Comparison of ENCODE assay signal across 8 cellular contexts in the genomic region with DNA sequence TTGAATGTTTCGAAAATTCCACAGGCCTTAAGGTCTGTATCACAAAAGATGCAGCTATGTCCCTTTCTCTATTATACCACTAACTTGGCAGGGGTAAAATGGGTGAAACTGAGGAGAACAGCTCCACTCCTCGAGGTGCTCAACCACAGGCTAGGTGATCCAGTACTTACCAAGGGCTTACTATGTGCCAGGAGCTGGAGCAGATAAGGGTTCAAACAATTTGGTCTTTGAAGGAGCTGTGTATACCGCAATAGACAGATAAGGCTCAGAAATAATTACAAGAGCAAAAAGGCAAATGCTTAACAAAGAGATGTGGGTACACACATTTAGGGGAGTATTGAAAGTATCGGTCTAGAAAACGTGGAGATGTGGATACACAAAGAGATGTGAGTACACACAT. TPM values are rescaled to one million over a fixed set of nuclear protein-coding genes. Genes with fewer than 3 reads are reported as not detected.
DNase-seq lines count a peak whose midpoint lies in the region; ATAC-seq and TF ChIP-seq lines count a peak whose summit lies in the region.

No MANE protein-coding gene starts in this region.

- TF ChIP-seq POLR2A in upper lobe of left lung (IDR thresholded peaks at IDR 0.05), result no peak

- H3K9me3 Mint-ChIP-seq in activated naive CD4-positive, alpha-beta T cell treated with anti-CD3 and anti-CD28 coated beads, Interleukin-2, amount 50 U/mL, for 24 hours, result peaks cover 5% of the 10 kb centered on the region
- H3K9me3 Mint-ChIP-seq in activated naive CD8-positive, alpha-beta T cell treated with anti-CD3 and anti-CD28 coated beads for 36 hours, result peaks cover 1% of the 10 kb centered on the region

- H3K4me1 ChIP-seq in liver (ENCODE audit: control insufficient read depth in 4 of 4, insufficient read depth in 4 of 4, low read length in 3 of 4) (peaks cover 0 to 12% (median 9%) of the 10 kb centered on the region in 4 donors), upper lobe of left lung (peaks cover 16 to 34% (median 18%) of the 10 kb centered on the region in 4 donors)

- H3K27ac ChIP-seq in liver (ENCODE audit: low read depth in 1 of 2, low read length in 2 of 2) (peak overlapping the region in 1 of 2 donors; percentile 61), upper lobe of left lung (peak overlapping the region in 3 of 4 donors; percentile 87 to 92 (median 91))

- peaks cover 10% of the 10 kb centered on the region for H3K36me3 Mint-ChIP-seq in activated naive CD4-positive, alpha-beta T cell treated with anti-CD3 and anti-CD28 coated beads, Interleukin-2, amount 50 U/mL, for 24 hours
- peaks cover 41% of the 10 kb centered on the region for H3K36me3 Mint-ChIP-seq in activated naive CD8-positive, alpha-beta T cell treated with anti-CD3 and anti-CD28 coated beads for 36 hours

- H3K9me3 ChIP-seq in liver (ENCODE audit: control insufficient read depth in 4 of 4, low read length in 3 of 4) (no peaks in the 10 kb centered on the region), upper lobe of left lung (no peaks in the 10 kb centered on the region)

- H3K36me3 ChIP-seq in liver (ENCODE audit: control insufficient read depth in 4 of 4, insufficient read depth in 3 of 4, low read depth in 1 of 4, low read length in 3 of 4) (peaks cover 1 to 12% (median 3%) of the 10 kb centered on the region in 4 donors), upper lobe of left lung (peaks cover 1 to 34% (median 7%) of the 10 kb centered on the region in 4 donors)

- H3K9ac ChIP-seq in liver (ENCODE audit: low read depth in 1 of 2, low read length in 2 of 2), result no peak overlapping the region

- peaks cover 34% of the 10 kb centered on the region for H3K4me1 Mint-ChIP-seq in activated naive CD4-positive, alpha-beta T cell treated with anti-CD3 and anti-CD28 coated beads, Interleukin-2, amount 50 U/mL, for 24 hours
- peaks cover 28% of the 10 kb centered on the region for H3K4me1 Mint-ChIP-seq in activated naive CD8-positive, alpha-beta T cell treated with anti-CD3 and anti-CD28 coated beads for 36 hours

- no peaks in the 10 kb centered on the region for H3K27me3 Mint-ChIP-seq in activated naive CD4-positive, alpha-beta T cell treated with anti-CD3 and anti-CD28 coated beads, Interleukin-2, amount 50 U/mL, for 24 hours
- no peaks in the 10 kb centered on the region for H3K27me3 Mint-ChIP-seq in activated naive CD8-positive, alpha-beta T cell treated with anti-CD3 and anti-CD28 coated beads for 36 hours

- H3K4me3 Mint-ChIP-seq in activated naive CD4-positive, alpha-beta T cell treated with anti-CD3 and anti-CD28 coated beads, Interleukin-2, amount 50 U/mL, for 24 hours, result peak overlapping the region; percentile 96
- peak overlapping the region; percentile 82 for H3K4me3 Mint-ChIP-seq in activated naive CD8-positive, alpha-beta T cell treated with anti-CD3 and anti-CD28 coated beads for 36 hours

- H3K4me3 ChIP-seq in liver (ENCODE audit: low read depth in 1 of 3, low read length in 3 of 3) (peak overlapping the region in 2 of 3 donors; percentile 91 to 96), upper lobe of left lung (peak overlapping the region; percentile 78 to 98 (median 96))

- TF ChIP-seq CTCF in liver (IDR thresholded peaks at IDR 0.05; ENCODE audit: low read depth, low read length, missing input control) (no peak), upper lobe of left lung (IDR thresholded peaks at IDR 0.05) (no peak)

- no peaks in the 10 kb centered on the region for H3K27me3 ChIP-seq in liver (ENCODE audit: control insufficient read depth in 4 of 4, insufficient read depth in 4 of 4, low read length in 3 of 4)
- H3K27me3 ChIP-seq in upper lobe of left lung, result no peaks in the 10 kb centered on the region

- no peak for TF ChIP-seq RAD21 in liver (IDR thresholded peaks at IDR 0.05)

- H3K27ac Mint-ChIP-seq in activated naive CD4-positive, alpha-beta T cell treated with anti-CD3 and anti-CD28 coated beads, Interleukin-2, amount 50 U/mL, for 24 hours, result peak overlapping the region; percentile 87
- peak overlapping the region; percentile 92 for H3K27ac Mint-ChIP-seq in activated naive CD8-positive, alpha-beta T cell treated with anti-CD3 and anti-CD28 coated beads for 36 hours

- no peak for TF ChIP-seq EP300 in upper lobe of left lung (IDR thresholded peaks at IDR 0.05)

- WGBS in liver, result 73% methylated on average over 5 of the region's 5 CpGs
- WGBS in upper lobe of left lung, 2 donors, result 46 to 61% methylated on average over 5 of the region's 5 CpGs

- no peak for DNase-seq in activated naive CD4-positive, alpha-beta T cell treated with anti-CD3 and anti-CD28 coated beads, Interleukin-2, amount 50 U/mL, for 16 hours
- no peak for DNase-seq in activated naive CD8-positive, alpha-beta T cell treated with anti-CD3 and anti-CD28 coated beads for 36 hours
- DNase-seq in upper lobe of left lung (no peak), NCI-H146 (lab: John Stamatoyannopoulos, UW) (no peak), SKM-1 (lab: John Stamatoyannopoulos, UW; ENCODE audit: unreplicated experiment) (no peak)

- ATAC-seq in upper lobe of left lung (ENCODE audit: low FRiP score in 2 of 2), result no peak
- ATAC-seq in HG03342 (IDR thresholded peaks at IDR 0.05; ENCODE audit: unreplicated experiment), result no peak

TF ChIP-seq in liver, 16 proteins besides CTCF, POLR2A, EP300 and RAD21:
- TF ChIP-seq JUND (IDR thresholded peaks at IDR 0.05) (no peak), SP1 (IDR thresholded peaks at IDR 0.05) (no peak), RXRA (IDR thresholded peaks at IDR 0.05) (no peak)
- TF ChIP-seq, protein P1, sequence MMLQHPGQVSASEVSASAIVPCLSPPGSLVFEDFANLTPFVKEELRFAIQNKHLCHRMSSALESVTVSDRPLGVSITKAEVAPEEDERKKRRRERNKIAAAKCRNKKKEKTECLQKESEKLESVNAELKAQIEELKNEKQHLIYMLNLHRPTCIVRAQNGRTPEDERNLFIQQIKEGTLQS (IDR thresholded peaks at IDR 0.05), result no peak
- TF ChIP-seq, protein P2, sequence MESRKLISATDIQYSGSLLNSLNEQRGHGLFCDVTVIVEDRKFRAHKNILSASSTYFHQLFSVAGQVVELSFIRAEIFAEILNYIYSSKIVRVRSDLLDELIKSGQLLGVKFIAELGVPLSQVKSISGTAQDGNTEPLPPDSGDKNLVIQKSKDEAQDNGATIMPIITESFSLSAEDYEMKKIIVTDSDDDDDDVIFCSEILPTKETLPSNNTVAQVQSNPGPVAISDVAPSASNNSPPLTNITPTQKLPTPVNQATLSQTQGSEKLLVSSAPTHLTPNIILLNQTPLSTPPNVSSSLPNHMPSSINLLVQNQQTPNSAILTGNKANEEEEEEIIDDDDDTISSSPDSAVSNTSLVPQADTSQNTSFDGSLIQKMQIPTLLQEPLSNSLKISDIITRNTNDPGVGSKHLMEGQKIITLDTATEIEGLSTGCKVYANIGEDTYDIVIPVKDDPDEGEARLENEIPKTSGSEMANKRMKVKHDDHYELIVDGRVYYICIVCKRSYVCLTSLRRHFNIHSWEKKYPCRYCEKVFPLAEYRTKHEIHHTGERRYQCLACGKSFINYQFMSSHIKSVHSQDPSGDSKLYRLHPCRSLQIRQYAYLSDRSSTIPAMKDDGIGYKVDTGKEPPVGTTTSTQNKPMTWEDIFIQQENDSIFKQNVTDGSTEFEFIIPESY (IDR thresholded peaks at IDR 0.05), result no peak

RNA-seq across cellular contexts. Expression of gene XPO6, which starts 1.5 kb away (rescaled TPM):
- total RNA-seq in activated naive CD8-positive, alpha-beta T cell treated with anti-CD3 and anti-CD28 coated beads for 36 hours, result 100 to 1,000 TPM; 234 to 241 TPM
- total RNA-seq in liver (10 to 100 TPM; 41.0 to 50.0 TPM), upper lobe of left lung (100 to 1,000 TPM in 5 of 6 donors, 10 to 100 TPM in 1; 95.5 to 256 (median 129) TPM)
- polyA plus RNA-seq in liver, result 10 to 100 TPM; 27.5 to 31.0 TPM
